Comparison of ENCODE assay signal across 15 cellular contexts in the genomic region with DNA sequence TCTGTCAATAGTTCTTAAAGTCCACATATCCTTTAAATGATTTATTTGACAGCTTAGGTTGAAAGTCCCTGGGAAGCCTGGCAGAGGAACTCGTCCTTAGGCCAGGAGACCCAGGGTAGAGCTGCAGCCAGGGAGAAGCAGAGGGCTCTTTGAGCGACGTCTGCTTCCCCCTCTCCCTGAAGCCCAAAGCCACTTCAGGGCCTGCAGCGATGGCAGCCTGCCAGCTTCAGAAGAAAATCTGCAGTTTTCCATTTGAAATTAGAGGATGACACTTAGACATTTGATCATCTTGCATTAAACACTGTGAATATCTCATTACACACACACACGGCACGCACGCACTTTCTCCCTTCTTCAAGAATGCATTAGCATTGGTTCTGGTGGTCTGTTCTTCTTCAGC.
DNase-seq lines count a peak whose midpoint lies in the region; ATAC-seq and TF ChIP-seq lines count a peak whose summit lies in the region.
"Had no signal": no experiment of that assay in that cellular context is flagged by ENCODE, and none has a peak within 500 bp of the region (broad histone marks: within the 10 kb centered on the region; RNA-seq: fewer than 3 reads in every experiment).

No MANE protein-coding gene starts in this region.

- H3K36me3 Mint-ChIP-seq in memory B cell, result peaks cover 12% of the 10 kb centered on the region
- H3K36me3 Mint-ChIP-seq: CD4-positive, alpha-beta memory T cell had no signal

- no peaks in the 10 kb centered on the region for H3K36me3 ChIP-seq in left ventricle myocardium inferior

- no peak overlapping the region for H3K4me3 ChIP-seq in left ventricle myocardium inferior
- H3K4me3 ChIP-seq in lower leg skin (ENCODE audit: low read depth, poor library complexity, severe bottlenecking), result no peak overlapping the region

- peaks cover 72% of the 10 kb centered on the region for H3K4me1 ChIP-seq in left ventricle myocardium inferior

- no peaks in the 10 kb centered on the region for H3K9me3 ChIP-seq in left ventricle myocardium inferior (replicated peaks)

- H3K4me1 Mint-ChIP-seq in memory B cell, result peaks cover 35% of the 10 kb centered on the region
- H3K4me1 Mint-ChIP-seq: activated CD4-positive, alpha-beta T cell treated with anti-CD3 and anti-CD28 coated beads, Interleukin-2, amount 10 ng/mL, durations not matched to agents 7 days and 5 days; CD4-positive, alpha-beta memory T cell had no signal

- 63 to 72% methylated on average over 7 of the region's 7 CpGs for WGBS in lower leg skin, 2 donors

- peak overlapping the region; percentile 28 for H3K27ac ChIP-seq in left ventricle myocardium inferior (replicated peaks)

- peak overlapping the region; percentile 82 for H3K27ac Mint-ChIP-seq in memory B cell
- H3K27ac Mint-ChIP-seq: activated CD4-positive, alpha-beta T cell treated with anti-CD3 and anti-CD28 coated beads, Interleukin-2, amount 10 ng/mL, durations not matched to agents 7 days and 5 days; CD4-positive, alpha-beta memory T cell had no signal

- DNase-seq in left ventricle myocardium inferior, result no peak
- DNase-seq in left cardiac atrium, result no peak
- peak; percentile 74 for DNase-seq in NCI-H2171 (lab: John Stamatoyannopoulos, UW)
- no peak for DNase-seq in memory B cell (ENCODE audit: low spot score in 2 of 2)
- no peak for DNase-seq in glomerular visceral epithelial cell (ENCODE audit: extremely low spot score)
- no peak for DNase-seq in lower leg skin (ENCODE audit: low spot score in 2 of 2)
- DNase-seq in GM20000 (ENCODE audit: low spot score), result no peak
- DNase-seq: activated CD4-positive, alpha-beta T cell treated with anti-CD3 and anti-CD28 coated beads, Interleukin-2, amount 10 ng/mL, durations not matched to agents 7 days and 5 days; activated CD8-positive, alpha-beta memory T cell treated with anti-CD3 and anti-CD28 coated beads, Interleukin-2, amount 50 U/mL, for 4 hours; activated gamma-delta T cell treated with Interleukin-2 at 50 U/mL for 16 hours; CD4-positive, alpha-beta memory T cell; central memory CD4-positive, alpha-beta T cell; erythroblast; KG1 had no signal

- intact Hi-C loops in left ventricle myocardium inferior (cut with micrococcal nuclease) (no loop called here), left cardiac atrium (cut with DNase I) (no loop called here), lower leg skin (cut with DNase I; ENCODE audit: low total_unique reads) (no loop called here)

- H3K9me3 Mint-ChIP-seq in memory B cell, result no peaks in the 10 kb centered on the region
- H3K9me3 Mint-ChIP-seq: activated CD4-positive, alpha-beta T cell treated with anti-CD3 and anti-CD28 coated beads, Interleukin-2, amount 10 ng/mL, durations not matched to agents 7 days and 5 days; CD4-positive, alpha-beta memory T cell had no signal

- no peaks in the 10 kb centered on the region for H3K27me3 Mint-ChIP-seq in memory B cell
- H3K27me3 Mint-ChIP-seq: activated CD4-positive, alpha-beta T cell treated with anti-CD3 and anti-CD28 coated beads, Interleukin-2, amount 10 ng/mL, durations not matched to agents 7 days and 5 days; CD4-positive, alpha-beta memory T cell had no signal

- no peak overlapping the region for H3K4me3 Mint-ChIP-seq in memory B cell
- H3K4me3 Mint-ChIP-seq: activated CD4-positive, alpha-beta T cell treated with anti-CD3 and anti-CD28 coated beads, Interleukin-2, amount 10 ng/mL, durations not matched to agents 7 days and 5 days; CD4-positive, alpha-beta memory T cell had no signal

- no peaks in the 10 kb centered on the region for H3K27me3 ChIP-seq in left ventricle myocardium inferior (ENCODE audit: low read depth)

- ATAC-seq in left cardiac atrium (no peak), memory B cell (ENCODE audit: low read depth) (no peak), HG03159 (IDR thresholded peaks at IDR 0.05; ENCODE audit: unreplicated experiment) (no peak)

- no peak for TF ChIP-seq POLR2A in lower leg skin (IDR thresholded peaks at IDR 0.05)

- TF ChIP-seq CTCF in left ventricle myocardium inferior (IDR thresholded peaks at IDR 0.05; ENCODE audit: borderline replicate concordance) (no peak), lower leg skin (IDR thresholded peaks at IDR 0.05) (no peak), GM20000 (IDR thresholded peaks at IDR 0.05; ENCODE audit: extremely low read depth, missing control alignments) (no peak)
